22 cellular contexts compared by ENCODE assay signal in the genomic region with DNA sequence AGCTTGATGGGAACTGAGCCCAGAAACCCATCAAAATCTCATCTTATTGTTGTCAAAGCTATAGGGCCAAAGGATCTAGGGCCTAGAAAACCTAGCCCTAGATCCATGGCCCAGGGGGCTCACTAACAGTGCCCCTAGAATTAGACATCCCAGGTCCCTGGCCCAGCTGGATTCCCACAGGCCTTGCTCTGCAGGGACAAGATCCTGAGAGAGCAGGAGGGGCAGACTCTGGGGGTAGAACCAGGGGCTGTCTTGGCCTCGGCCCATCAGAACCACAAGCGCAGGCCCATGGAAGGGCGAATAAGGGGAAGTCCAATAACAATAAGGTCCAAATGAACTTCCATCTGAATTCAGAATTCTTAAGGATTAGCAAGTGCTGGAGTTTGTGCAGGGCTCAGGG.
"Had no signal": no experiment of that assay in that cellular context is flagged by ENCODE, and none has a peak within 500 bp of the region (broad histone marks: within the 10 kb centered on the region; RNA-seq: fewer than 3 reads in every experiment).

No MANE protein-coding gene starts in this region.

- H3K27me3 ChIP-seq: SJSA1 had no signal

- H3K4me3 ChIP-seq: SJSA1, SK-N-MC had no signal

- H3K9me3 ChIP-seq: SJSA1 had no signal

- ATAC-seq: HepG2 had no signal

- H3K27ac ChIP-seq: SJSA1, SK-N-MC had no signal

- DNase-seq: IMR-90, Kasumi-1, KG1, MM.1S, NCI-H1092 treated with DMSO at 0.1 percent for 48 hours, NCI-H1436, NCI-H187, NCI-H2029, NCI-H2081 treated with DMSO at 0.1 percent for 48 hours, NCI-H2171, NCI-H226, NCI-H446, NCI-H510A, NCI-H524 treated with DMSO at 0.1 percent for 48 hours, NCI-H69, NCI-H774, Right ventricle myocardium superior, RPMI8226, SIG-M5 had no signal

- H3K36me3 ChIP-seq: SJSA1 had no signal
